1 cellular context compared by ENCODE assay signal in genomic region chrX:47619486-47620302, GRCh38.
A peak's percentile ranks its signal among the peaks of the same experiment; 100 is the strongest.
TF ChIP-seq lines count a peak whose summit lies in the region.

SYN1 (minus strand) TSS chrX:47619857; CDS start chrX:47619728, 129 bp downstream.

TF ChIP-seq in HEK293, 187 proteins besides CTCF, POLR2A, EP300 and RAD21 (continued from another document):
- TF ChIP-seq HIC1 (tag by site-specific recombination; IDR thresholded peaks at IDR 0.05) (no peak), ZNF621 (tag by site-specific recombination; IDR thresholded peaks at IDR 0.05) (no peak), ZNF155 (tag by site-specific recombination; IDR thresholded peaks at IDR 0.05) (no peak), SP7 (tag by site-specific recombination; IDR thresholded peaks at IDR 0.05) (no peak), KLF17 (tag by site-specific recombination; IDR thresholded peaks at IDR 0.05) (0 out of 2 replicates have a peak, but pooled peaks have one; percentile 25), ZNF211 (tag by site-specific recombination; IDR thresholded peaks at IDR 0.05; ENCODE audit: low read depth) (no peak), ZNF530 (tag by site-specific recombination; IDR thresholded peaks at IDR 0.05; ENCODE audit: low read depth) (no peak), ZSCAN16 (tag by site-specific recombination; IDR thresholded peaks at IDR 0.05) (no peak), ZNF302 (tag by site-specific recombination; IDR thresholded peaks at IDR 0.05; ENCODE audit: low read depth) (no peak), ZNF645 (tag by site-specific recombination; IDR thresholded peaks at IDR 0.05) (no peak), ZBTB1 (tag by site-specific recombination; IDR thresholded peaks at IDR 0.05) (no peak), ZNF394 (tag by site-specific recombination; IDR thresholded peaks at IDR 0.05; ENCODE audit: borderline replicate concordance) (no peak), ZNF19 (tag by site-specific recombination; IDR thresholded peaks at IDR 0.05; ENCODE audit: low read depth) (no peak), ZBTB7A (tag by site-specific recombination; IDR thresholded peaks at IDR 0.05; ENCODE audit: low read depth) (peak; percentile 28; the same call in 1 of the 2 replicates), SCRT2 (tag by site-specific recombination; IDR thresholded peaks at IDR 0.05) (no peak), ZNF513 (tag by site-specific recombination; IDR thresholded peaks at IDR 0.05) (no peak), TRIM28 (IDR thresholded peaks at IDR 0.05; ENCODE audit: borderline replicate concordance, low read length) (no peak), ZNF248 (tag by site-specific recombination; IDR thresholded peaks at IDR 0.05) (no peak), ZNF404 (tag by site-specific recombination; IDR thresholded peaks at IDR 0.05) (no peak), ZNF366 (tag by site-specific recombination; conservative IDR thresholded peaks at IDR 0.05) (no peak), ZNF157 (tag by site-specific recombination; IDR thresholded peaks at IDR 0.05) (no peak), ZNF529 (tag by site-specific recombination; IDR thresholded peaks at IDR 0.05; ENCODE audit: insufficient replicate concordance) (no peak), ZNF670 (tag by site-specific recombination; IDR thresholded peaks at IDR 0.05; ENCODE audit: low read depth) (no peak), ZNF223 (tag by site-specific recombination; IDR thresholded peaks at IDR 0.05) (no peak), EGR2 (tag by site-specific recombination; IDR thresholded peaks at IDR 0.05; ENCODE audit: low read depth) (no peak), ZNF571 (tag by site-specific recombination; IDR thresholded peaks at IDR 0.05) (no peak), BCL11A (tag by site-specific recombination; IDR thresholded peaks at IDR 0.05; ENCODE audit: low read depth) (no peak), ZNF350 (tag by site-specific recombination; IDR thresholded peaks at IDR 0.05) (no peak), ZNF138 (tag by site-specific recombination; IDR thresholded peaks at IDR 0.05; ENCODE audit: borderline replicate concordance) (no peak), ZNF114 (tag by site-specific recombination; IDR thresholded peaks at IDR 0.05) (no peak), ZNF169 (tag by site-specific recombination; IDR thresholded peaks at IDR 0.05) (no peak), ZBTB48 (tag by site-specific recombination; IDR thresholded peaks at IDR 0.05) (no peak), ZNF133 (tag by site-specific recombination; IDR thresholded peaks at IDR 0.05) (no peak), YY2 (tag by site-specific recombination; IDR thresholded peaks at IDR 0.05) (0 out of 2 replicates have a peak, but pooled peaks have one; percentile 41), ZBTB26 (tag by site-specific recombination; optimal IDR thresholded peaks at IDR 0.05) (peak; percentile 90), ZNF658 (tag by site-specific recombination; IDR thresholded peaks at IDR 0.05) (no peak), ZEB2 (tag by site-specific recombination; IDR thresholded peaks at IDR 0.05) (no peak), PATZ1 (tag by site-specific recombination; IDR thresholded peaks at IDR 0.05) (0 out of 2 replicates have a peak, but pooled peaks have one; percentile 39), ZNF501 (tag by site-specific recombination; IDR thresholded peaks at IDR 0.05) (no peak), PRDM4 (tag by site-specific recombination; IDR thresholded peaks at IDR 0.05) (no peak), ZSCAN18 (tag by site-specific recombination; IDR thresholded peaks at IDR 0.05) (no peak)
